Comparison of ENCODE assay signal across 19 cellular contexts in genomic region chr20:62736026-62736406, GRCh38. TPM values are rescaled to one million over a fixed set of nuclear protein-coding genes. Genes with fewer than 3 reads are reported as not detected.
DNase-seq lines count a peak whose midpoint lies in the region; ATAC-seq and TF ChIP-seq lines count a peak whose summit lies in the region.
"Had no signal": no experiment of that assay in that cellular context is flagged by ENCODE, and none has a peak within 500 bp of the region (broad histone marks: within the 10 kb centered on the region; RNA-seq: fewer than 3 reads in every experiment).

No MANE protein-coding gene starts in this region.

- H4K20me1 ChIP-seq in BLaER1 treated with 17β-estradiol and CSF1 and Interleukin-3, amounts not matched to agents 10 nM and 100 nM = peaks cover 0 to 2% (median 0%) of the 10 kb centered on the region in 11 experiments; a peak in 1 of 22 replicates

- POLR2A ChIA-PET in RWPE1 (lab: Yijun Ruan, JAX; ENCODE audit: low non-redundant PET) = no interaction called here

- no peak overlapping the region for H3K23ac ChIP-seq in neuronal stem cell (ENCODE audit: low read depth, low read length, poor library complexity)

- no peak overlapping the region for H2BK12ac ChIP-seq in neuronal stem cell (ENCODE audit: low read length)

- H3K27me3 ChIP-seq in BLaER1 treated with 17β-estradiol and CSF1 and Interleukin-3, amounts not matched to agents 10 nM and 100 nM = no peaks in the 10 kb centered on the region
- peaks cover 0 to 39% (median 2%) of the 10 kb centered on the region in 3 experiments for H3K27me3 ChIP-seq in neuronal stem cell (ENCODE audit: control insufficient read depth in 3 of 3, insufficient read depth in 3 of 3, low read depth in 1 of 3, low read length in 3 of 3)

- H3K9me3 Mint-ChIP-seq in activated naive CD4-positive, alpha-beta T cell treated with anti-CD3 and anti-CD28 coated beads, Interleukin-2, amount 10 ng/mL, durations not matched to agents 7 days and 5 days = no peaks in the 10 kb centered on the region
- H3K9me3 Mint-ChIP-seq in activated naive CD4-positive, alpha-beta T cell treated with anti-CD3 and anti-CD28 coated beads, Interleukin-2, amount 50 U/mL, for 72 hours = no peaks in the 10 kb centered on the region
- H3K9me3 Mint-ChIP-seq: CD4-positive, CD25-positive, alpha-beta regulatory T cell had no signal

- no peak overlapping the region for H2AFZ ChIP-seq in neuronal stem cell (ENCODE audit: low read length)

- peaks cover 73% of the 10 kb centered on the region for H3K27me3 Mint-ChIP-seq in activated naive CD4-positive, alpha-beta T cell treated with anti-CD3 and anti-CD28 coated beads, Interleukin-2, amount 10 ng/mL, durations not matched to agents 7 days and 5 days

- peaks cover 58% of the 10 kb centered on the region for H3K4me1 Mint-ChIP-seq in activated naive CD4-positive, alpha-beta T cell treated with anti-CD3 and anti-CD28 coated beads, Interleukin-2, amount 10 ng/mL, durations not matched to agents 7 days and 5 days

- H3K27ac ChIP-seq in BLaER1 treated with 17β-estradiol and CSF1 and Interleukin-3, amounts not matched to agents 10 nM and 100 nM = peak overlapping the region in 9 of 11 experiments; percentile 58 to 93 (median 83); a peak in 17 of 22 replicates
- peak overlapping the region; percentile 100 for H3K27ac ChIP-seq in RWPE1
- no peak overlapping the region for H3K27ac ChIP-seq in neuronal stem cell (replicated peaks; ENCODE audit: low read length)
- H3K27ac ChIP-seq: SJSA1 had no signal

- no peaks in the 10 kb centered on the region for H3K79me1 ChIP-seq in neuronal stem cell (ENCODE audit: low read depth, low read length)

- no peaks in the 10 kb centered on the region for H3K36me3 Mint-ChIP-seq in activated naive CD4-positive, alpha-beta T cell treated with anti-CD3 and anti-CD28 coated beads, Interleukin-2, amount 10 ng/mL, durations not matched to agents 7 days and 5 days
- H3K36me3 Mint-ChIP-seq in activated naive CD4-positive, alpha-beta T cell treated with anti-CD3 and anti-CD28 coated beads, Interleukin-2, amount 50 U/mL, for 72 hours = no peaks in the 10 kb centered on the region
- H3K36me3 Mint-ChIP-seq: CD4-positive, CD25-positive, alpha-beta regulatory T cell had no signal

- peak overlapping the region; percentile 48 for H2BK5ac ChIP-seq in neuronal stem cell (ENCODE audit: low read length)

- no peak overlapping the region for H3K4ac ChIP-seq in neuronal stem cell (ENCODE audit: low read length)

- no peak overlapping the region for H3K27ac Mint-ChIP-seq in activated naive CD4-positive, alpha-beta T cell treated with anti-CD3 and anti-CD28 coated beads, Interleukin-2, amount 10 ng/mL, durations not matched to agents 7 days and 5 days
- no peak overlapping the region for H3K27ac Mint-ChIP-seq in activated naive CD4-positive, alpha-beta T cell treated with anti-CD3 and anti-CD28 coated beads, Interleukin-2, amount 50 U/mL, for 72 hours
- H3K27ac Mint-ChIP-seq: CD4-positive, CD25-positive, alpha-beta regulatory T cell had no signal

- H3K9ac ChIP-seq in BLaER1 treated with 17β-estradiol and CSF1 and Interleukin-3, amounts not matched to agents 10 nM and 100 nM = peak overlapping the region; percentile 1 to 81 (median 67); a peak in 17 of 22 replicates
- H3K9ac ChIP-seq in neuronal stem cell (ENCODE audit: low read depth, low read length, poor library complexity) = no peak overlapping the region

- no peak overlapping the region for H4K91ac ChIP-seq in neuronal stem cell (ENCODE audit: low read depth, low read length, poor library complexity)

- H3K18ac ChIP-seq in neuronal stem cell (ENCODE audit: low read length) = no peak overlapping the region

- H3K4me2 ChIP-seq in BLaER1 treated with 17β-estradiol and CSF1 and Interleukin-3, amounts not matched to agents 10 nM and 100 nM = peak overlapping the region; percentile 89 to 100 (median 98)
- H3K4me2 ChIP-seq in neuronal stem cell (ENCODE audit: insufficient read depth, low read length, poor library complexity, severe bottlenecking) = no peak overlapping the region

- DNase-seq in activated naive CD4-positive, alpha-beta T cell treated with anti-CD3 and anti-CD28 coated beads, Interleukin-2, amount 10 ng/mL, durations not matched to agents 7 days and 5 days = peak; percentile 19
- DNase-seq in activated naive CD4-positive, alpha-beta T cell treated with anti-CD3 and anti-CD28 coated beads, Interleukin-2, amount 50 U/mL, for 72 hours (ENCODE audit: low spot score in 2 of 2) = no peak
- no peak for DNase-seq in RWPE1 (ENCODE audit: low spot score)
- DNase-seq in neuronal stem cell (ENCODE audit: low spot score) = no peak
- no peak for DNase-seq in NCI-H510A (lab: John Stamatoyannopoulos, UW)
- DNase-seq in effector CD8-positive, alpha-beta T cell (lab: John Stamatoyannopoulos, UW) = no peak
- DNase-seq: CD4-positive, CD25-positive, alpha-beta regulatory T cell; DMS153; HCEC 1CT; NCI-H187 treated with DMSO at 0.1 percent for 48 hours; NCI-H345; NCI-H526 treated with DMSO at 0.1 percent for 48 hours; NK-92 treated with Interleukin-12 subunit alpha and Interleukin-12 subunit beta, amount 100 ng/mL, for 24 hours; RPMI8226 had no signal

- WGBS in neuronal stem cell (ENCODE audit: extremely low coverage in 2 of 2, insufficient read length in 2 of 2, insufficient replicate concordance in 1 of 2), 2 donors = no CpG with 5 or more reads among the region's 8 CpGs

- H2BK15ac ChIP-seq in neuronal stem cell (ENCODE audit: low read length) = peak overlapping the region; percentile 35

- peak overlapping the region in 5 of 10 experiments; percentile 24 to 57 (median 52); a peak in 6 of 20 replicates for H3K4me3 ChIP-seq in BLaER1 treated with 17β-estradiol and CSF1 and Interleukin-3, amounts not matched to agents 10 nM and 100 nM
- no peak overlapping the region for H3K4me3 ChIP-seq in neuronal stem cell (ENCODE audit: low read length in 2 of 2)
- H3K4me3 ChIP-seq: SJSA1 had no signal

- H3K9me3 ChIP-seq in BLaER1 treated with 17β-estradiol and CSF1 and Interleukin-3, amounts not matched to agents 10 nM and 100 nM (replicated peaks in 1 of 11) = no peaks in the 10 kb centered on the region
- no peaks in the 10 kb centered on the region for H3K9me3 ChIP-seq in neuronal stem cell (replicated peaks in 1 of 2; ENCODE audit: control insufficient read depth in 2 of 2, insufficient read depth in 1 of 2, low read depth in 1 of 2, low read length in 2 of 2)
- H3K9me3 ChIP-seq: Caco-2, SJSA1 had no signal

- CTCF ChIA-PET in activated naive CD4-positive, alpha-beta T cell treated with anti-CD3 and anti-CD28 coated beads, Interleukin-2, amount 10 ng/mL, durations not matched to agents 7 days and 5 days (lab: Charles Lee) = no interaction called here
- CTCF ChIA-PET in RWPE1 (lab: Yijun Ruan, JAX) = no interaction called here

- no peak overlapping the region for H2BK120ac ChIP-seq in neuronal stem cell (ENCODE audit: low read depth, low read length)

- no peak overlapping the region for H2AK5ac ChIP-seq in neuronal stem cell (ENCODE audit: low read depth, low read length)

- no peak for ATAC-seq in activated naive CD4-positive, alpha-beta T cell treated with anti-CD3 and anti-CD28 coated beads, Interleukin-2, amount 50 U/mL, for 72 hours
- ATAC-seq in HG03469 (IDR thresholded peaks at IDR 0.05; ENCODE audit: unreplicated experiment) = no peak

- H3K36me3 ChIP-seq in BLaER1 treated with 17β-estradiol and CSF1 and Interleukin-3, amounts not matched to agents 10 nM and 100 nM = no peaks in the 10 kb centered on the region
- H3K36me3 ChIP-seq in neuronal stem cell (replicated peaks in 1 of 2; ENCODE audit: control insufficient read depth in 2 of 2, insufficient read depth in 2 of 2, low read length in 2 of 2) = no peaks in the 10 kb centered on the region
- H3K36me3 ChIP-seq: SJSA1 had no signal

- peaks cover 91 to 95% (median 93%) of the 10 kb centered on the region in 10 experiments for H3K4me1 ChIP-seq in BLaER1 treated with 17β-estradiol and CSF1 and Interleukin-3, amounts not matched to agents 10 nM and 100 nM
- peaks cover 8 to 11% of the 10 kb centered on the region in 2 donors for H3K4me1 ChIP-seq in neuronal stem cell (ENCODE audit: control insufficient read depth in 2 of 2, insufficient read depth in 1 of 2, low read depth in 1 of 2, low read length in 2 of 2)
- H3K4me1 ChIP-seq: Caco-2 had no signal

- no peak overlapping the region for H4K8ac ChIP-seq in neuronal stem cell (ENCODE audit: low read depth, low read length)

- TF ChIP-seq CTCF in RWPE1 (conservative IDR thresholded peaks at IDR 0.05; ENCODE audit: low read depth) = no peak

- H3K4me3 Mint-ChIP-seq in activated naive CD4-positive, alpha-beta T cell treated with anti-CD3 and anti-CD28 coated beads, Interleukin-2, amount 10 ng/mL, durations not matched to agents 7 days and 5 days = no peak overlapping the region

- no peak overlapping the region for H3K14ac ChIP-seq in neuronal stem cell (ENCODE audit: low read length)

RNA-seq across cellular contexts. Expression of gene NTSR1, which starts 27.4 kb away (rescaled TPM):
- total RNA-seq in activated naive CD4-positive, alpha-beta T cell treated with anti-CD3 and anti-CD28 coated beads, Interleukin-2, amount 50 U/mL, for 72 hours = not detected
- 0.28 TPM for polyA plus RNA-seq in neuronal stem cell (2013, experiment 1 of 2)
- polyA plus RNA-seq in neuronal stem cell (2013, experiment 2 of 2) = 0.21 TPM
- total RNA-seq: OCI-LY7, SJSA1 had no signal
